ENCODE assay signal across 16 cellular contexts in the genomic region with DNA sequence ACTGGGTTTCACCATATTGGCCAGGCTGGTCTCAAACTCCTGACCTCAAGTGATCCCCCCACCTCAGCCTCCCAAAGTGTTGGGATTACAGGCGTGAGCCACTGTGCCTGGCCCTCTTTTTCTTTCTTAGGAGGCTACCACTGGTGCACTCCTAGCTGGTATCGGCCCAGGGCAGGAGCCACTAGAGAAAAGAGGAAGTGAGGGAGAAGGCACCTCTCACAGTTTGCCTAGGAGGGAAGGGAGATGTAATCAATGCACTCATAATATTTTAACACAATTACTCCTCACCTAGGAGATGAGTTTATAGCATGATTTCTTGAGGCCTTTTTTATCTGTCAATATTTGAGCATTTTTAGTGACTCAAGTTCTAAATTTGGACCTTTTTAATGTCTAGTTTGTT.
DNase-seq lines count a peak whose midpoint lies in the region; ATAC-seq, FAIRE-seq and TF ChIP-seq lines count a peak whose summit lies in the region.
"Had no signal": no experiment of that assay in that cellular context is flagged by ENCODE, and none has a peak within 500 bp of the region (broad histone marks: within the 10 kb centered on the region; RNA-seq: fewer than 3 reads in every experiment).

No MANE protein-coding gene starts in this region.

- no peaks in the 10 kb centered on the region for H3K4me1 ChIP-seq in foreskin keratinocyte
- H3K4me1 ChIP-seq: right atrium auricular region had no signal

- TF ChIP-seq POLR2A in H54 (IDR thresholded peaks at IDR 0.05; ENCODE audit: low read depth, low read length), result no peak

- FAIRE-seq in H54 (lab: Jason Lieb, UNC) (no peak), GM19239 (lab: Jason Lieb, UNC) (no peak)

- no peaks in the 10 kb centered on the region for H3K27me3 ChIP-seq in foreskin keratinocyte
- H3K27me3 ChIP-seq: hepatocyte, right atrium auricular region had no signal

- H3K27ac ChIP-seq in foreskin keratinocyte, result no peak overlapping the region
- H3K27ac ChIP-seq: hepatocyte, right atrium auricular region, VCaP had no signal

- ATAC-seq in GM18498 (IDR thresholded peaks at IDR 0.05; ENCODE audit: unreplicated experiment) (peak; percentile 82), GM21717 (IDR thresholded peaks at IDR 0.05; ENCODE audit: unreplicated experiment) (peak; percentile 83), HG03378 (IDR thresholded peaks at IDR 0.05; ENCODE audit: unreplicated experiment) (peak; percentile 69), foreskin keratinocyte (no peak)
- ATAC-seq: natural killer cell; stimulated activated effector memory CD8-positive, alpha-beta T cell treated with anti-CD3 and anti-CD28 coated beads, Interleukin-12 subunit alpha, Interleukin-12 subunit beta, amount 100 ng/mL, for 72 hours had no signal

- no peak for TF ChIP-seq CTCF in foreskin keratinocyte (conservative IDR thresholded peaks at IDR 0.05)

- DNase-seq in SKM-1 (lab: John Stamatoyannopoulos, UW; ENCODE audit: unreplicated experiment), result peak; percentile 10
- DNase-seq in AG08396 (ENCODE audit: low spot score), result no peak
- DNase-seq in H54 (ENCODE audit: insufficient read length, low spot score), result no peak
- DNase-seq in GM19239 (ENCODE audit: insufficient read length, low spot score), result no peak
- no peak for DNase-seq in foreskin keratinocyte
- DNase-seq: DMS 273 treated with DMSO at 0.1 percent for 48 hours, natural killer cell, NCI-H1048, NCI-H510A had no signal
